36 cellular contexts compared by ENCODE assay signal in genomic region chr21:42036313-42036712, GRCh38. TPM values are rescaled to one million over a fixed set of nuclear protein-coding genes. Genes with fewer than 3 reads are reported as not detected.
"Had no signal": no experiment of that assay in that cellular context is flagged by ENCODE, and none has a peak within 500 bp of the region (broad histone marks: within the 10 kb centered on the region; RNA-seq: fewer than 3 reads in every experiment).

No MANE protein-coding gene starts in this region.

- H3K36me3 ChIP-seq: adrenal gland, brain microvascular endothelial cell, breast epithelium had no signal

- ATAC-seq: activated CD8-positive, alpha-beta T cell treated with anti-CD3 and anti-CD28 coated beads for 36 hours; activated naive CD4-positive, alpha-beta T cell treated with anti-CD3 and anti-CD28 coated beads, Interleukin-2, amount 50 U/mL, for 72 hours; activated T-cell treated with anti-CD3 and anti-CD28 coated beads, Interleukin-2, amount 50 U/mL, for 4 hours; activated T-cell treated with anti-CD3 and anti-CD28 coated beads, Interleukin-2, amount 50 U/mL, for 72 hours; activated T-helper 17 cell treated with anti-CD3 and anti-CD28 coated beads, Interleukin-2, amount 50 U/mL, for 72 hours; body of pancreas had no signal

- H3K27me3 ChIP-seq: adrenal gland, body of pancreas, brain microvascular endothelial cell, breast epithelium had no signal

- H3K27ac ChIP-seq: adrenal gland, body of pancreas, brain microvascular endothelial cell, breast epithelium, VCaP had no signal

- H3K9me3 ChIP-seq: adrenal gland, body of pancreas, breast epithelium had no signal

- DNase-seq: activated B cell treated with CpG ODN at 0.5 μM for 24 hours; activated CD4-positive, alpha-beta memory T cell treated with anti-CD3 and anti-CD28 coated beads for 36 hours; activated CD4-positive, alpha-beta T cell treated with anti-CD3 and anti-CD28 coated beads for 4 hours; activated CD4-positive, alpha-beta T cell treated with anti-CD3 and anti-CD28 coated beads, Interleukin-2, amount 10 ng/mL, durations not matched to agents 24 days and 14 days; activated CD4-positive, alpha-beta T cell treated with anti-CD3 and anti-CD28 coated beads, Interleukin-2, amount 50 U/mL, for 1 hour; activated CD4-positive, alpha-beta T cell treated with anti-CD3 and anti-CD28 coated beads, Interleukin-2, amount 50 U/mL, for 4 hours; activated CD4-positive, CD25-positive, alpha-beta regulatory T cell treated with anti-CD3 and anti-CD28 coated beads, Interleukin-2, amount 50 U/mL, for 72 hours; activated CD8-positive, alpha-beta memory T cell treated with anti-CD3 and anti-CD28 coated beads, Interleukin-2, amount 50 U/mL, for 4 hours; activated CD8-positive, alpha-beta T cell treated with anti-CD3 and anti-CD28 coated beads for 36 hours; activated effector memory CD4-positive, alpha-beta T cell treated with anti-CD3 and anti-CD28 coated beads, Interleukin-2, amount 50 U/mL, for 16 hours; activated gamma-delta T cell treated with Interleukin-2 at 50 U/mL for 16 hours; activated naive CD4-positive, alpha-beta T cell; activated naive CD4-positive, alpha-beta T cell treated with anti-CD3 and anti-CD28 coated beads for 36 hours; activated naive CD4-positive, alpha-beta T cell treated with anti-CD3 and anti-CD28 coated beads, Interleukin-2, amount 50 U/mL, for 16 hours; activated naive CD8-positive, alpha-beta T cell treated with anti-CD3 and anti-CD28 coated beads for 36 hours; activated T-cell treated with anti-CD3 and anti-CD28 coated beads for 4 hours; activated T-cell treated with anti-CD3 and anti-CD28 coated beads, Interleukin-2, amount 50 U/mL, for 1 hour; activated T-cell treated with anti-CD3 and anti-CD28 coated beads, Interleukin-2, amount 50 U/mL, for 4 hours; activated T-cell treated with anti-CD3 and anti-CD28 coated beads, Interleukin-2, amount 50 U/mL, for 72 hours; amniotic stem cell; body of pancreas; brain microvascular endothelial cell; central memory CD4-positive, alpha-beta T cell; T-helper 2 cell; T-helper 9 cell had no signal

- H3K4me3 ChIP-seq: adrenal gland, body of pancreas, breast epithelium had no signal

- FAIRE-seq: astrocyte, TTC549 had no signal

RNA-seq across cellular contexts. Expression of gene UMODL1, which starts 34.8 kb away (rescaled TPM):
- total RNA-seq: activated CD4-positive, alpha-beta memory T cell treated with anti-CD3 and anti-CD28 coated beads for 36 hours; activated CD4-positive, alpha-beta T cell treated with anti-CD3 and anti-CD28 coated beads, Interleukin-2, amount 10 ng/mL, durations not matched to agents 24 days and 14 days; activated CD8-positive, alpha-beta memory T cell treated with anti-CD3 and anti-CD28 coated beads for 36 hours; activated CD8-positive, alpha-beta T cell treated with anti-CD3 and anti-CD28 coated beads for 36 hours; activated naive CD4-positive, alpha-beta T cell treated with anti-CD3 and anti-CD28 coated beads for 36 hours; activated naive CD8-positive, alpha-beta T cell treated with anti-CD3 and anti-CD28 coated beads for 36 hours; activated T-cell treated with anti-CD3 and anti-CD28 coated beads, Interleukin-2, amount 50 U/mL, for 4 hours; activated T-helper 1 cell treated with anti-CD3 and anti-CD28 coated beads, Interleukin-12 subunit alpha, Interleukin-12 subunit beta, Interleukin-2, Interleukin-4 antibody, amounts not matched to agents 30 ng/mL and 10 ng/mL and 1 ng/mL, durations not matched to agents 14 hours and 24 hours and 36 hours; astrocyte; body of pancreas; breast epithelium; cardiac septum had no signal
- polyA plus RNA-seq: aorta had no signal
